ENCODE assay signal across 11 cellular contexts in genomic region chr10:69362471-69362954, GRCh38. TPM values are rescaled to one million over a fixed set of nuclear protein-coding genes. Genes with fewer than 3 reads are reported as not detected.
DNase-seq lines count a peak whose midpoint lies in the region; ATAC-seq, FAIRE-seq and TF ChIP-seq lines count a peak whose summit lies in the region.
"Had no signal": no experiment of that assay in that cellular context is flagged by ENCODE, and none has a peak within 500 bp of the region (broad histone marks: within the 10 kb centered on the region; RNA-seq: fewer than 3 reads in every experiment).

No MANE protein-coding gene starts in this region.

- H3K4me3 ChIP-seq in adrenal gland (no peak overlapping the region), upper lobe of left lung (no peak overlapping the region), lower leg skin (ENCODE audit: low read depth, poor library complexity, severe bottlenecking) (no peak overlapping the region)
- H3K4me3 ChIP-seq: BLaER1 treated with 17β-estradiol and CSF1 and Interleukin-3, amounts not matched to agents 10 nM and 100 nM had no signal

- FAIRE-seq in GM12892 (lab: Jason Lieb, UNC) = no peak

- peaks cover 0 to 28% of the 10 kb centered on the region in 2 donors for H3K36me3 ChIP-seq in adrenal gland (replicated peaks in 1 of 2)
- peaks cover 0 to 54% (median 19%) of the 10 kb centered on the region in 4 donors for H3K36me3 ChIP-seq in upper lobe of left lung

- WGBS in adrenal gland, 4 donors = 59 to 78% (median 64%) methylated on average over 8 to 13 of the region's 13 CpGs
- 51 to 55% methylated on average over 11 to 13 of the region's 13 CpGs for WGBS in upper lobe of left lung, 2 donors
- WGBS in lower leg skin, 2 donors = 33 to 51% methylated on average over 13 of the region's 13 CpGs

- H3K27ac ChIP-seq in adrenal gland = peak overlapping the region in 2 of 5 donors; percentile 7 to 11
- peak overlapping the region; percentile 25 to 80 (median 56) for H3K27ac ChIP-seq in upper lobe of left lung

- H3K27me3 ChIP-seq in adrenal gland = no peaks in the 10 kb centered on the region
- H3K27me3 ChIP-seq in upper lobe of left lung = no peaks in the 10 kb centered on the region
- H3K27me3 ChIP-seq: BLaER1 treated with 17β-estradiol and CSF1 and Interleukin-3, amounts not matched to agents 10 nM and 100 nM had no signal

- H3K27me3 Mint-ChIP-seq in activated T-cell treated with anti-CD3 and anti-CD28 coated beads, Interleukin-2, amount 50 U/mL, for 72 hours (ENCODE audit: low read depth) = no peaks in the 10 kb centered on the region

- H3K9me3 ChIP-seq in adrenal gland (replicated peaks in 1 of 3) (no peaks in the 10 kb centered on the region), upper lobe of left lung (no peaks in the 10 kb centered on the region)
- H3K9me3 ChIP-seq: BLaER1 treated with 17β-estradiol and CSF1 and Interleukin-3, amounts not matched to agents 10 nM and 100 nM had no signal

- H3K4me1 Mint-ChIP-seq in activated T-cell treated with anti-CD3 and anti-CD28 coated beads, Interleukin-2, amount 50 U/mL, for 72 hours (ENCODE audit: low read depth) = peaks cover 49% of the 10 kb centered on the region

- no peak for TF ChIP-seq EP300 in upper lobe of left lung (IDR thresholded peaks at IDR 0.05)

- H3K4me3 Mint-ChIP-seq in activated T-cell treated with anti-CD3 and anti-CD28 coated beads, Interleukin-2, amount 50 U/mL, for 72 hours = no peak overlapping the region

- H3K27ac Mint-ChIP-seq in activated T-cell treated with anti-CD3 and anti-CD28 coated beads, Interleukin-2, amount 50 U/mL, for 72 hours = peak overlapping the region; percentile 31

- no peak for DNase-seq in activated T-cell treated with anti-CD3 and anti-CD28 coated beads, Interleukin-2, amount 50 U/mL, for 72 hours
- no peak for DNase-seq in activated T-cell treated with anti-CD3 and anti-CD28 coated beads, Interleukin-2, amount 50 U/mL, for 48 hours
- DNase-seq in adrenal gland (peak in 6 of 7 donors; percentile 44 to 67 (median 60)), left ventricle myocardium superior (peak; percentile 77), upper lobe of left lung (peak in 1 of 2 donors; percentile 84), lower leg skin (ENCODE audit: low spot score in 2 of 2) (no peak), GM12892 (ENCODE audit: insufficient read length) (no peak), cortex of kidney (lab: John Stamatoyannopoulos, UW) (no peak)
- DNase-seq: MV-4-11; stimulated activated CD4-positive, alpha-beta T cell treated with anti-CD3 and anti-CD28 coated beads, Interleukin-15, amount 100 ng/mL, for 24 hours had no signal

- H3K4me1 ChIP-seq in adrenal gland (replicated peaks in 1 of 2) = peaks cover 3 to 13% of the 10 kb centered on the region in 2 donors
- peaks cover 49 to 53% (median 50%) of the 10 kb centered on the region in 4 donors for H3K4me1 ChIP-seq in upper lobe of left lung

- no peak for ATAC-seq in activated T-cell treated with anti-CD3 and anti-CD28 coated beads, Interleukin-2, amount 50 U/mL, for 72 hours (replicated peaks in 1 of 2)
- ATAC-seq in left ventricle myocardium superior (peak; percentile 71), upper lobe of left lung (ENCODE audit: low FRiP score in 2 of 2) (peak in 1 of 2 donors; percentile 44)

- intact Hi-C loops in adrenal gland (cut with DNase I) = no loop called here
- intact Hi-C loops in left ventricle myocardium superior (cut with micrococcal nuclease) = no loop called here
- intact Hi-C loops in lower leg skin (cut with DNase I; ENCODE audit: low total_unique reads) = no loop called here

- TF ChIP-seq CTCF in adrenal gland (IDR thresholded peaks at IDR 0.05) (no peak), upper lobe of left lung (IDR thresholded peaks at IDR 0.05) (no peak), lower leg skin (IDR thresholded peaks at IDR 0.05) (no peak)

- H3K9me3 Mint-ChIP-seq in activated T-cell treated with anti-CD3 and anti-CD28 coated beads, Interleukin-2, amount 50 U/mL, for 72 hours = no peaks in the 10 kb centered on the region

- no peak for TF ChIP-seq POLR2A in adrenal gland (IDR thresholded peaks at IDR 0.05)
- no peak for TF ChIP-seq POLR2A in upper lobe of left lung (IDR thresholded peaks at IDR 0.05)
- TF ChIP-seq POLR2A in lower leg skin (IDR thresholded peaks at IDR 0.05) = no peak
- TF ChIP-seq POLR2A in GM12892 (IDR thresholded peaks at IDR 0.05; ENCODE audit: low read depth, low read length) = no peak

- H3K36me3 Mint-ChIP-seq in activated T-cell treated with anti-CD3 and anti-CD28 coated beads, Interleukin-2, amount 50 U/mL, for 72 hours (ENCODE audit: insufficient read depth in 2 of 2) = peaks cover 3 to 14% of the 10 kb centered on the region in 2 donors

RNA-seq across cellular contexts. Expression of gene TACR2, which starts 54.2 kb away (rescaled TPM):
- total RNA-seq in activated T-cell treated with anti-CD3 and anti-CD28 coated beads, Interleukin-2, amount 50 U/mL, for 72 hours = not detected
- under 1 TPM in 6 of 8 donors, not detected in 2; 0.11 to 0.55 (median 0.35) TPM for total RNA-seq in adrenal gland
- under 1 TPM in 2 of 3 donors, not detected in 1; 0.33 to 0.37 TPM for polyA plus RNA-seq in adrenal gland
- total RNA-seq in left ventricle myocardium superior = not detected
- 1 to 10 TPM in 2 of 6 donors, under 1 TPM in 1, not detected in 3; 0.94 to 1.4 (median 1.2) TPM for total RNA-seq in upper lobe of left lung
- 1 to 10 TPM in 2 of 4 donors, under 1 TPM in 1, not detected in 1; 0.29 to 1.8 (median 1.7) TPM for total RNA-seq in lower leg skin
- 0.45 TPM for polyA plus RNA-seq in GM12892 (2012; ENCODE audit: missing spikeins)

Comparison
In these comparisons a context has a peak if more than half of its experiments do, and no peak if none do; other contexts are left out.
1. DNase-seq: peak in adrenal gland (6 of 7) and left ventricle myocardium superior (single experiment); none in activated T-cell treated with anti-CD3 and anti-CD28 coated beads, Interleukin-2, amount 50 U/mL, for 72 hours (0 of 2), activated T-cell treated with anti-CD3 and anti-CD28 coated beads, Interleukin-2, amount 50 U/mL, for 48 hours (0 of 2), lower leg skin (0 of 2), GM12892 (single experiment) and cortex of kidney (single experiment).